ENCODE assay signal across 12 cellular contexts in the genomic region with DNA sequence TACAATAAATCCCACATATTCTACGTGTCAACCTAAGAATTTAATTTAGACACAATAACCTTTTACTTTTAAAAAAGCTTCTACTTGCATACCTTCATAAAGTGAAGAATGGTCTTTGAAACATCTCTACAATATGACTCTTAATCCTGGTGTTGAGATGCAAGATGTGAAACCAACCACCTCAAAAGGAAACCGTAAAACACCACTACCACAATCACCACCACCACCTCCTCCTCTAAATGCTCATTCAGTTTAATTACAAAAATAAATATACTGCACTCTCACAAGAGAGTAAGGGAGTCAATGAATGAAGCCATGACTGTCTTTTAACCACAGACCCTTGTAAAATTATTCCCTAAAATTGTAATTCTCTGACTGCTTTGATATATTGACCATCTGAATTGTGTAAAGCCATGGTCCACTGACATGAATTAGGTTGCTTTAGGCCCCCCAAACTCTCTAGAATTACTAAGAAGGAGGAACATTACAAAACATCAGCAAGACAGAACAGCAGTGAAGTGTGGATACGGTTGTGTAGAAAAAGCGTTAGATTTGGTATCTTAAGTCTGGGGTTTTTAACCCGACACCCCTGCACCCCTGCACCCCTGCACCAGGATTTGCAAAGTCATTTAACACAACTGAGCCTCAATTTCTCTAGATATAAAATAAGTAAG.
DNase-seq lines count a peak whose midpoint lies in the region; ATAC-seq lines count a peak whose summit lies in the region.
"Had no signal": no experiment of that assay in that cellular context is flagged by ENCODE, and none has a peak within 500 bp of the region (broad histone marks: within the 10 kb centered on the region; RNA-seq: fewer than 3 reads in every experiment).

No MANE protein-coding gene starts in this region.

- peaks cover 80% of the 10 kb centered on the region for H3K36me3 Mint-ChIP-seq in stimulated activated naive CD8-positive, alpha-beta T cell treated with anti-CD3 and anti-CD28 coated beads, Interleukin-15, Interleukin-2, amounts not matched to agents 100 ng/mL and 50 ng/mL, for 24 hours (ENCODE audit: low read depth)

- H3K9me3 Mint-ChIP-seq in stimulated activated naive CD8-positive, alpha-beta T cell treated with anti-CD3 and anti-CD28 coated beads, Interleukin-15, Interleukin-2, amounts not matched to agents 100 ng/mL and 50 ng/mL, for 24 hours = peaks cover 7% of the 10 kb centered on the region

- peak overlapping the region; percentile 8 for H3K4me3 Mint-ChIP-seq in stimulated activated naive CD8-positive, alpha-beta T cell treated with anti-CD3 and anti-CD28 coated beads, Interleukin-15, Interleukin-2, amounts not matched to agents 100 ng/mL and 50 ng/mL, for 24 hours

- ATAC-seq in HG02588 (IDR thresholded peaks at IDR 0.05; ENCODE audit: unreplicated experiment) (peak; percentile 74), HG03565 (IDR thresholded peaks at IDR 0.05; ENCODE audit: unreplicated experiment) (peak; percentile 81), HG03025 (IDR thresholded peaks at IDR 0.05; ENCODE audit: low FRiP score, unreplicated experiment) (no peak), left lobe of liver (no peak), HG03135 (IDR thresholded peaks at IDR 0.05; ENCODE audit: unreplicated experiment) (no peak)
- ATAC-seq: HCT116, left cardiac atrium had no signal

- DNase-seq in stimulated activated CD4-positive, alpha-beta T cell treated with anti-CD3 and anti-CD28 coated beads, Interleukin-12 subunit alpha, Interleukin-12 subunit beta, amount 100 ng/mL, for 48 hours (ENCODE audit: low read depth in 2 of 3, low spot score in 1 of 3) = peak in 2 of 3 donors; percentile 21 to 39
- no peak for DNase-seq in stimulated activated CD4-positive, alpha-beta T cell treated with anti-CD3 and anti-CD28 coated beads, Interleukin-4, amount 100 ng/mL, for 1 hour
- DNase-seq in left lobe of liver (ENCODE audit: low spot score) = no peak
- DNase-seq: left cardiac atrium, NCI-H446, occipital lobe had no signal

- no peaks in the 10 kb centered on the region for H3K27me3 Mint-ChIP-seq in stimulated activated naive CD8-positive, alpha-beta T cell treated with anti-CD3 and anti-CD28 coated beads, Interleukin-15, Interleukin-2, amounts not matched to agents 100 ng/mL and 50 ng/mL, for 24 hours

- peaks cover 57% of the 10 kb centered on the region for H3K4me1 Mint-ChIP-seq in stimulated activated naive CD8-positive, alpha-beta T cell treated with anti-CD3 and anti-CD28 coated beads, Interleukin-15, Interleukin-2, amounts not matched to agents 100 ng/mL and 50 ng/mL, for 24 hours (ENCODE audit: low read depth)

- H3K27ac Mint-ChIP-seq in stimulated activated naive CD8-positive, alpha-beta T cell treated with anti-CD3 and anti-CD28 coated beads, Interleukin-15, Interleukin-2, amounts not matched to agents 100 ng/mL and 50 ng/mL, for 24 hours = peak overlapping the region; percentile 2

Comparison
In these comparisons a context has a peak if more than half of its experiments do, and no peak if none do; other contexts are left out.
1. DNase-seq: peak in stimulated activated CD4-positive, alpha-beta T cell treated with anti-CD3 and anti-CD28 coated beads, Interleukin-12 subunit alpha, Interleukin-12 subunit beta, amount 100 ng/mL, for 48 hours (2 of 3); none in stimulated activated CD4-positive, alpha-beta T cell treated with anti-CD3 and anti-CD28 coated beads, Interleukin-4, amount 100 ng/mL, for 1 hour (single experiment) and left lobe of liver (single experiment).
2. ATAC-seq: peak in HG02588 (single experiment) and HG03565 (single experiment); none in HG03025 (single experiment), left lobe of liver (single experiment) and HG03135 (single experiment).